ENCODE assay signal across 10 cellular contexts in the genomic region with DNA sequence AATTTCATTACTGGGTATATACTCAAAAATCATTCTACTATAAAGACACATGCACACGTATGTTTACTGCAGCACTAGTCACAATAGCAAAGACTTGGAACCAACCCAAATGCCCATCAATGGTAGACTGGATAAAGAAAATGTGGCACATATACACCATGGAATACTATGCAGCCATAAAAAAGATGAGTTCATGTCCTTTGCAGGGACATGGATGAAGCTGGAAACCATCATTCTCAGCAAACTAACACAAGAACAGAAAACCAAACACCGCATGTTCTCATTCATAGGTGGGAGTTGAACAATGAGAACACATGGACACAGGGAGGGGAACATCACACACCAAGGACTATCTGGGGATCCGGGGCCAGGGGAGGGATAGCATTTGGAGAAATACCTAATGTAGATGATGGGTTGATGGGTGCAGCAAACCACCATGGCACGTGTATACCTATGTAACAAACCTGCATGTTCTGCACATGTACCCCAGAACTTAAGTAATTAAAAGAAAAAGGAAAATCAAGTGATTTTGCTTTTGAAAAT. TPM values are rescaled to one million over a fixed set of nuclear protein-coding genes. Genes with fewer than 3 reads are reported as not detected.
A peak's percentile ranks its signal among the peaks of the same experiment; 100 is the strongest.
DNase-seq lines count a peak whose midpoint lies in the region; ATAC-seq and TF ChIP-seq lines count a peak whose summit lies in the region.
"Not testable (repeated sequence)": the region's sequence is repeated elsewhere in the genome, so short reads cannot be mapped to it uniquely, and the experiment has no call there.
"Had no signal": no experiment of that assay in that cellular context is flagged by ENCODE, and none has a peak within 500 bp of the region (broad histone marks: within the 10 kb centered on the region; RNA-seq: fewer than 3 reads in every experiment).

No MANE protein-coding gene starts in this region.

- H3K27ac Mint-ChIP-seq in CD4-positive, CD25-positive, alpha-beta regulatory T cell: peak overlapping the region; percentile 78 to 95 (median 95)
- H3K27ac Mint-ChIP-seq in activated CD4-positive, alpha-beta T cell treated with anti-CD3 and anti-CD28 coated beads, Interleukin-2, amount 10 ng/mL, durations not matched to agents 24 days and 14 days: peak overlapping the region; percentile 98
- H3K27ac Mint-ChIP-seq in activated naive CD4-positive, alpha-beta T cell treated with anti-CD3 and anti-CD28 coated beads, Interleukin-2, amount 10 ng/mL, durations not matched to agents 7 days and 5 days: peak overlapping the region; percentile 95
- H3K27ac Mint-ChIP-seq in dendritic cell treated with granulocyte-macrophage colony-stimulating factor and Interleukin-4, amounts not matched to agents 40 ng/mL and 50 ng/mL, for 4 days: peak overlapping the region; percentile 92

- H3K27ac ChIP-seq in CD4-positive, CD25-positive, alpha-beta regulatory T cell (ENCODE audit: insufficient read depth, low read length, poor library complexity, severe bottlenecking): peak overlapping the region; percentile 61
- peak overlapping the region; percentile 66 for H3K27ac ChIP-seq in KOPT-K1 (ENCODE audit: low read depth, low read length, poor library complexity, severe bottlenecking)
- peak overlapping the region; percentile 94 for H3K27ac ChIP-seq in neutrophil

- H3K27me3 ChIP-seq in CD4-positive, CD25-positive, alpha-beta regulatory T cell (ENCODE audit: control insufficient read depth, insufficient read depth, low read length); neutrophil: not testable (repeated sequence)

- H3K4me3 ChIP-seq in CD4-positive, CD25-positive, alpha-beta regulatory T cell (ENCODE audit: low read depth, low read length): peak overlapping the region; percentile 41
- peak overlapping the region; percentile 75 to 84 for H3K4me3 ChIP-seq in neutrophil (ENCODE audit: low read depth in 1 of 2, low read length in 1 of 2)

- not testable (repeated sequence) for ATAC-seq in CD4-positive, CD25-positive, alpha-beta regulatory T cell (ENCODE audit: low read depth in 2 of 2)

- H3K9me3 Mint-ChIP-seq in CD4-positive, CD25-positive, alpha-beta regulatory T cell: peaks cover 0 to 33% (median 10%) of the 10 kb centered on the region in 7 donors
- H3K9me3 Mint-ChIP-seq in activated CD4-positive, alpha-beta T cell treated with anti-CD3 and anti-CD28 coated beads, Interleukin-2, amount 10 ng/mL, durations not matched to agents 24 days and 14 days: peaks cover 36% of the 10 kb centered on the region
- peaks cover 44% of the 10 kb centered on the region for H3K9me3 Mint-ChIP-seq in activated naive CD4-positive, alpha-beta T cell treated with anti-CD3 and anti-CD28 coated beads, Interleukin-2, amount 10 ng/mL, durations not matched to agents 7 days and 5 days
- peaks cover 45% of the 10 kb centered on the region for H3K9me3 Mint-ChIP-seq in dendritic cell treated with granulocyte-macrophage colony-stimulating factor and Interleukin-4, amounts not matched to agents 40 ng/mL and 50 ng/mL, for 4 days

- H3K36me3 ChIP-seq in CD4-positive, CD25-positive, alpha-beta regulatory T cell (ENCODE audit: control insufficient read depth, insufficient read depth, low read length); KOPT-K1 (ENCODE audit: insufficient read depth, low read length): not testable (repeated sequence)
- H3K36me3 ChIP-seq in neutrophil: peaks cover 10% of the 10 kb centered on the region

- not testable (repeated sequence) for H3K9me3 ChIP-seq in CD4-positive, CD25-positive, alpha-beta regulatory T cell (ENCODE audit: control insufficient read depth in 2 of 2, low read length in 2 of 2); neutrophil
- peaks cover 17% of the 10 kb centered on the region for H3K9me3 ChIP-seq in KOPT-K1 (ENCODE audit: insufficient read depth, low read length, poor library complexity, severe bottlenecking)

- TF ChIP-seq CTCF in neutrophil (IDR thresholded peaks at IDR 0.05): not testable (repeated sequence)

- DNase-seq in CD4-positive, CD25-positive, alpha-beta regulatory T cell; activated CD4-positive, alpha-beta T cell treated with anti-CD3 and anti-CD28 coated beads, Interleukin-2, amount 10 ng/mL, durations not matched to agents 24 days and 14 days; activated naive CD4-positive, alpha-beta T cell treated with anti-CD3 and anti-CD28 coated beads, Interleukin-2, amount 10 ng/mL, durations not matched to agents 7 days and 5 days: not testable (repeated sequence)
- DNase-seq in activated CD8-positive, alpha-beta memory T cell treated with anti-CD3 and anti-CD28 coated beads, Interleukin-2, amount 50 U/mL, for 48 hours: peak; percentile 51

- H3K4me1 Mint-ChIP-seq in CD4-positive, CD25-positive, alpha-beta regulatory T cell: peaks cover 17 to 59% (median 39%) of the 10 kb centered on the region in 4 donors
- H3K4me1 Mint-ChIP-seq in activated CD4-positive, alpha-beta T cell treated with anti-CD3 and anti-CD28 coated beads, Interleukin-2, amount 10 ng/mL, durations not matched to agents 24 days and 14 days: peaks cover 61% of the 10 kb centered on the region
- H3K4me1 Mint-ChIP-seq in activated naive CD4-positive, alpha-beta T cell treated with anti-CD3 and anti-CD28 coated beads, Interleukin-2, amount 10 ng/mL, durations not matched to agents 7 days and 5 days: peaks cover 65% of the 10 kb centered on the region
- peaks cover 59% of the 10 kb centered on the region for H3K4me1 Mint-ChIP-seq in dendritic cell treated with granulocyte-macrophage colony-stimulating factor and Interleukin-4, amounts not matched to agents 40 ng/mL and 50 ng/mL, for 4 days (ENCODE audit: low read depth)

- intact Hi-C loops in activated CD4-positive, alpha-beta T cell treated with anti-CD3 and anti-CD28 coated beads, Interleukin-2, amount 10 ng/mL, durations not matched to agents 24 days and 14 days (cut with micrococcal nuclease): loop anchor here (2.0 to 5.0 kb wide), 5 partner anchors 18 to 922 kb away; a partner anchor contains a TSS
- intact Hi-C loops in dendritic cell treated with granulocyte-macrophage colony-stimulating factor and Interleukin-4, amounts not matched to agents 40 ng/mL and 50 ng/mL, for 4 days (cut with micrococcal nuclease): loop anchor here (2.0 kb wide), 1 partner anchor 16 kb away; no protein-coding TSS in a partner anchor

- not testable (repeated sequence) for H3K27me3 Mint-ChIP-seq in CD4-positive, CD25-positive, alpha-beta regulatory T cell; activated CD4-positive, alpha-beta T cell treated with anti-CD3 and anti-CD28 coated beads, Interleukin-2, amount 10 ng/mL, durations not matched to agents 24 days and 14 days; activated naive CD4-positive, alpha-beta T cell treated with anti-CD3 and anti-CD28 coated beads, Interleukin-2, amount 10 ng/mL, durations not matched to agents 7 days and 5 days; dendritic cell treated with granulocyte-macrophage colony-stimulating factor and Interleukin-4, amounts not matched to agents 40 ng/mL and 50 ng/mL, for 4 days

- H3K36me3 Mint-ChIP-seq in CD4-positive, CD25-positive, alpha-beta regulatory T cell: peaks cover 15% of the 10 kb centered on the region
- peaks cover 57% of the 10 kb centered on the region for H3K36me3 Mint-ChIP-seq in activated CD4-positive, alpha-beta T cell treated with anti-CD3 and anti-CD28 coated beads, Interleukin-2, amount 10 ng/mL, durations not matched to agents 24 days and 14 days (ENCODE audit: low read depth)
- peaks cover 53% of the 10 kb centered on the region for H3K36me3 Mint-ChIP-seq in activated naive CD4-positive, alpha-beta T cell treated with anti-CD3 and anti-CD28 coated beads, Interleukin-2, amount 10 ng/mL, durations not matched to agents 7 days and 5 days
- peaks cover 20% of the 10 kb centered on the region for H3K36me3 Mint-ChIP-seq in dendritic cell treated with granulocyte-macrophage colony-stimulating factor and Interleukin-4, amounts not matched to agents 40 ng/mL and 50 ng/mL, for 4 days (ENCODE audit: low read depth)

- CTCF ChIA-PET in activated naive CD4-positive, alpha-beta T cell treated with anti-CD3 and anti-CD28 coated beads, Interleukin-2, amount 10 ng/mL, durations not matched to agents 7 days and 5 days (lab: Charles Lee): interaction anchor here (2.8 kb wide), 1 partner anchor 18 kb away, joined by 20 read pairs; no protein-coding TSS in a partner anchor

- peaks cover 35% of the 10 kb centered on the region for H3K4me1 ChIP-seq in CD4-positive, CD25-positive, alpha-beta regulatory T cell (ENCODE audit: control insufficient read depth, insufficient read depth, low read length, poor library complexity, severe bottlenecking)
- peaks cover 53 to 54% of the 10 kb centered on the region in 2 experiments for H3K4me1 ChIP-seq in neutrophil (ENCODE audit: control insufficient read depth in 1 of 2, insufficient read depth in 1 of 2, low read depth in 1 of 2, low read length in 1 of 2)

- peak overlapping the region; percentile 73 to 87 (median 86) for H3K4me3 Mint-ChIP-seq in CD4-positive, CD25-positive, alpha-beta regulatory T cell
- peak overlapping the region; percentile 95 for H3K4me3 Mint-ChIP-seq in activated CD4-positive, alpha-beta T cell treated with anti-CD3 and anti-CD28 coated beads, Interleukin-2, amount 10 ng/mL, durations not matched to agents 24 days and 14 days
- H3K4me3 Mint-ChIP-seq in activated naive CD4-positive, alpha-beta T cell treated with anti-CD3 and anti-CD28 coated beads, Interleukin-2, amount 10 ng/mL, durations not matched to agents 7 days and 5 days: peak overlapping the region; percentile 79
- H3K4me3 Mint-ChIP-seq in dendritic cell treated with granulocyte-macrophage colony-stimulating factor and Interleukin-4, amounts not matched to agents 40 ng/mL and 50 ng/mL, for 4 days: not testable (repeated sequence)

RNA-seq across cellular contexts. Expression of a gene that starts 0.6 kb away (rescaled TPM):
- total RNA-seq in CD4-positive, CD25-positive, alpha-beta regulatory T cell: 30.7 TPM
- 100 to 1,000 TPM in 3 of 4 donors, 10 to 100 TPM in 1; 56.7 to 208 (median 161) TPM for polyA plus RNA-seq in CD4-positive, CD25-positive, alpha-beta regulatory T cell
- 115 and 117 TPM in 2 replicates for total RNA-seq in activated CD4-positive, alpha-beta T cell treated with anti-CD3 and anti-CD28 coated beads, Interleukin-2, amount 10 ng/mL, durations not matched to agents 24 days and 14 days
- total RNA-seq: H1, LHCN-M2, PC-3 had no signal
- polyA plus RNA-seq: H1 had no signal

RNA-seq across cellular contexts. Expression of a gene that starts 44.1 kb away (rescaled TPM):
- 28.2 TPM for total RNA-seq in CD4-positive, CD25-positive, alpha-beta regulatory T cell
- polyA plus RNA-seq in CD4-positive, CD25-positive, alpha-beta regulatory T cell: 10 to 100 TPM; 68.4 to 83.2 (median 72.4) TPM
- 56.4 and 56.8 TPM in 2 replicates for total RNA-seq in activated CD4-positive, alpha-beta T cell treated with anti-CD3 and anti-CD28 coated beads, Interleukin-2, amount 10 ng/mL, durations not matched to agents 24 days and 14 days
